8 cellular contexts compared by ENCODE assay signal in the genomic region with DNA sequence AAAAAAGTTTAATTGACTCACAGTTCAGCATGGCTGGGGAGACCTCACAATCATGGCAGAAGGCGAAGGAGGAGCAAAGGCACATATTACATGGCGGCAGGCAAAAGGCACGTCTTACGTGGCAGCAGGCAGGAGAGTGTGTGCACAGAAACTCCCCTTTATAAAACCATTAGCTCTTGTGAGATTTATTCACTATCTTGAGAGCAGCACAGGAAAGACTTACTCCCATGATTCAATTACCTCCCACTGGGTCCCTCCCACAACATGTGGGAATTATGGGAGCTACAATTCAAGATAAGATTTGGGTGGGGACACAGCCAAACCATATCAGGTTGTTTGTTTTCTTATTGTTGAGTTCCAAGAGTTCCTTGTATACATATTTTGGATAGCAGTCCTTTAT. TPM values are rescaled to one million over a fixed set of nuclear protein-coding genes. Genes with fewer than 3 reads are reported as not detected.
DNase-seq lines count a peak whose midpoint lies in the region; ATAC-seq, FAIRE-seq and TF ChIP-seq lines count a peak whose summit lies in the region.
"Not testable (repeated sequence)": the region's sequence is repeated elsewhere in the genome, so short reads cannot be mapped to it uniquely, and the experiment has no call there.

No MANE protein-coding gene starts in this region.

- not testable (repeated sequence) for H4K20me1 ChIP-seq in DOHH2 (ENCODE audit: control insufficient read depth, insufficient read depth, low read depth, low read length)

- not testable (repeated sequence) for TF ChIP-seq CTCF in A549 (IDR thresholded peaks at IDR 0.05); DOHH2 (IDR thresholded peaks at IDR 0.05; ENCODE audit: low read depth, low read length, poor library complexity, severe bottlenecking); ascending aorta (IDR thresholded peaks at IDR 0.05); chondrocyte (IDR thresholded peaks at IDR 0.05); osteocyte (IDR thresholded peaks at IDR 0.05)

- ATAC-seq in A549; memory B cell (ENCODE audit: low read depth); stimulated activated memory B cell treated with anti-CD40 and anti-IgM and Interleukin-4, amounts not matched to agents 10 μg/mL and 1 μg/mL and 100 μg/mL, for 72 hours: not testable (repeated sequence)

- intact Hi-C loops in ascending aorta (cut with DNase I), result not testable (repeated sequence)

- H3K27ac ChIP-seq in A549 (peak overlapping the region; percentile 42 to 75), DOHH2 (ENCODE audit: low read depth, low read length) (peak overlapping the region; percentile 56), ascending aorta (peak overlapping the region; percentile 56 to 59)

- H3K4me3 Mint-ChIP-seq in IgD-negative memory B cell; chondrocyte (ENCODE audit: unreplicated experiment); memory B cell; osteocyte (ENCODE audit: unreplicated experiment); stimulated activated memory B cell treated with anti-CD40 and anti-IgM and Interleukin-4, amounts not matched to agents 10 μg/mL and 1 μg/mL and 100 μg/mL, for 72 hours: not testable (repeated sequence)

- POLR2A ChIA-PET in A549 (lab: Yijun Ruan, JAX), result interaction anchor here (0.7 to 1.0 kb wide), 2 partner anchors 12 to 38 kb away, joined by 3 read pairs; no protein-coding TSS in a partner anchor

- H3K9me3 ChIP-seq in A549, result peaks cover 25% of the 10 kb centered on the region
- not testable (repeated sequence) for H3K9me3 ChIP-seq in DOHH2 (ENCODE audit: control insufficient read depth, insufficient read depth, low read length); ascending aorta

- CTCF ChIA-PET in A549 (lab: Yijun Ruan, JAX), result interaction anchor here (1.2 kb wide), 1 partner anchor 16 kb away, joined by 4 read pairs; no protein-coding TSS in a partner anchor

- not testable (repeated sequence) for H3K9me2 ChIP-seq in DOHH2 (replicated peaks; ENCODE audit: control insufficient read depth, low read length)

- peaks cover 18% of the 10 kb centered on the region for H3F3A ChIP-seq in DOHH2 (ENCODE audit: control insufficient read depth, insufficient read depth)

- H3K4me1 ChIP-seq in A549, result peaks cover 46% of the 10 kb centered on the region
- H3K4me1 ChIP-seq in DOHH2 (ENCODE audit: control insufficient read depth, low read length), result peaks cover 79% of the 10 kb centered on the region
- not testable (repeated sequence) for H3K4me1 ChIP-seq in ascending aorta

- not testable (repeated sequence) for H3K36me3 Mint-ChIP-seq in IgD-negative memory B cell; chondrocyte (ENCODE audit: low read depth); memory B cell; osteocyte (ENCODE audit: unreplicated experiment); stimulated activated memory B cell treated with anti-CD40 and anti-IgM and Interleukin-4, amounts not matched to agents 10 μg/mL and 1 μg/mL and 100 μg/mL, for 72 hours

- H3K27me3 Mint-ChIP-seq in IgD-negative memory B cell; chondrocyte (ENCODE audit: low read depth); memory B cell; osteocyte (ENCODE audit: unreplicated experiment); stimulated activated memory B cell treated with anti-CD40 and anti-IgM and Interleukin-4, amounts not matched to agents 10 μg/mL and 1 μg/mL and 100 μg/mL, for 72 hours: not testable (repeated sequence)

- not testable (repeated sequence) for FAIRE-seq in A549 (lab: Jason Lieb, UNC)

- not testable (repeated sequence) for TF ChIP-seq RAD21 in A549 (conservative IDR thresholded peaks at IDR 0.05 in 1 of 2, IDR thresholded peaks at IDR 0.05 in 1 of 2)

- H3K36me3 ChIP-seq in DOHH2 (ENCODE audit: control insufficient read depth, low read length); ascending aorta: not testable (repeated sequence)

- not testable (repeated sequence) for H3K27me3 ChIP-seq in DOHH2 (ENCODE audit: control insufficient read depth, low read length); ascending aorta

- H3K4me2 ChIP-seq in A549; DOHH2 (ENCODE audit: low read length): not testable (repeated sequence)

- H3K9me3 Mint-ChIP-seq in IgD-negative memory B cell; chondrocyte (ENCODE audit: low read depth); memory B cell; osteocyte (ENCODE audit: unreplicated experiment); stimulated activated memory B cell treated with anti-CD40 and anti-IgM and Interleukin-4, amounts not matched to agents 10 μg/mL and 1 μg/mL and 100 μg/mL, for 72 hours: not testable (repeated sequence)

- not testable (repeated sequence) for TF ChIP-seq POLR2A in A549 (IDR thresholded peaks at IDR 0.05; ENCODE audit: low read length)

- H3K27ac Mint-ChIP-seq in IgD-negative memory B cell (peak overlapping the region in 2 of 3 donors; percentile 56 to 68), chondrocyte (ENCODE audit: unreplicated experiment) (peak overlapping the region; percentile 81), memory B cell (peak overlapping the region; percentile 54), osteocyte (ENCODE audit: unreplicated experiment) (peak overlapping the region; percentile 41)
- peak overlapping the region; percentile 60 for H3K27ac Mint-ChIP-seq in stimulated activated memory B cell treated with anti-CD40 and anti-IgM and Interleukin-4, amounts not matched to agents 10 μg/mL and 1 μg/mL and 100 μg/mL, for 72 hours

- not testable (repeated sequence) for TF ChIP-seq EP300 in A549 (IDR thresholded peaks at IDR 0.05)

- 95% methylated on average over 4 of the region's 4 CpGs for WGBS in A549 (ENCODE audit: missing lambda C conversion rate)

- not testable (repeated sequence) for H3K79me2 ChIP-seq in DOHH2 (ENCODE audit: control insufficient read depth, low read length)

- not testable (repeated sequence) for DNase-seq in A549 (ENCODE audit: low read depth in 1 of 2, low spot score in 1 of 2); ascending aorta (ENCODE audit: low spot score in 2 of 2); chondrocyte (ENCODE audit: low spot score); memory B cell (ENCODE audit: low spot score in 2 of 2); osteocyte (ENCODE audit: extremely low spot score, unreplicated experiment)

- H3K4me1 Mint-ChIP-seq in IgD-negative memory B cell, result peaks cover 13 to 22% (median 14%) of the 10 kb centered on the region in 3 donors
- H3K4me1 Mint-ChIP-seq in chondrocyte (ENCODE audit: low read depth), result peaks cover 26% of the 10 kb centered on the region
- peaks cover 13% of the 10 kb centered on the region for H3K4me1 Mint-ChIP-seq in memory B cell
- peaks cover 27% of the 10 kb centered on the region for H3K4me1 Mint-ChIP-seq in osteocyte (ENCODE audit: unreplicated experiment)
- peaks cover 25% of the 10 kb centered on the region for H3K4me1 Mint-ChIP-seq in stimulated activated memory B cell treated with anti-CD40 and anti-IgM and Interleukin-4, amounts not matched to agents 10 μg/mL and 1 μg/mL and 100 μg/mL, for 72 hours

- not testable (repeated sequence) for H3K4me3 ChIP-seq in A549; DOHH2 (ENCODE audit: low read length); ascending aorta

RNA-seq across cellular contexts. Expression of a gene that starts 34.3 kb away (rescaled TPM):
- polyA plus RNA-seq in A549 (2011; rRNA removed), result 1,667 and 2,408 TPM in 2 replicates
- polyA plus RNA-seq in A549 (2012; cell fraction: cytosol; rRNA removed), result 320 and 370 TPM in 2 replicates
- polyA plus RNA-seq in A549 (2012; cell fraction: nucleus; rRNA removed), result 214 and 381 TPM in 2 replicates
- 1,270 to 1,281 TPM (median 1,270 TPM) in 3 replicates for polyA plus RNA-seq in A549 (2017; fragmentation: RNase III; extraction: RNeasy Plus Mini Kit Qiagen cat#74134 plus additional on column Dnase treatment)
- polyA minus RNA-seq in A549 (2011; rRNA and poly(A)+ RNA removed), result 799 and 821 TPM in 2 replicates
- polyA plus RNA-seq in IgD-negative memory B cell, result 394 TPM
- total RNA-seq in ascending aorta, result 569 TPM
- total RNA-seq in chondrocyte, result 951 to 1,280 TPM (median 1,183 TPM) in 3 replicates
- total RNA-seq in osteocyte, result 943 and 946 TPM in 2 replicates
